ENCODE assay signal across 2 cellular contexts in genomic region chr11:13986695-13987094, GRCh38. TPM values are rescaled to one million over a fixed set of nuclear protein-coding genes. Genes with fewer than 3 reads are reported as not detected.
"Had no signal": no experiment of that assay in that cellular context is flagged by ENCODE, and none has a peak within 500 bp of the region (broad histone marks: within the 10 kb centered on the region; RNA-seq: fewer than 3 reads in every experiment).

No MANE protein-coding gene starts in this region.

RNA-seq across cellular contexts. Expression of gene SPON1, which starts 24.2 kb away (rescaled TPM):
- polyA plus RNA-seq: keratinocyte, mammary epithelial cell had no signal
